Comparison of ENCODE assay signal across 2 cellular contexts in the genomic region with DNA sequence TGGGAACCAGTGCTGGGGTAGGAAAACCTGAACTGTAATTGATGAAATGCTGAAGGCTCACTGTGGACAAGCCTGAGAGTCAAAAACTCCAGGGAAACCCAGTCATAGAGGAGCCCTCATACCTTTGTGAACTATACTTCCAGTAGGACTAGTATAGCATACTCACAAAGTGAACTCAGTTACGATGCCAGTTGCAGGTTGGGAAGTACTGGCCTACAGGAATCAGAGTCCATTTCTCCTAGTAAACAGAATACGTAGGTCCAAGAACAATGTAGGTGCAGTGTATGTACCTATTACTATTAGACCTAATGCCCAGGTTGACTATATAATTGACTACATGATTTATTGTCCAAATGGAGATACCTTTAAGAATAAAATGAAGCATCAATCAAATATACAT.
TF ChIP-seq lines count a peak whose summit lies in the region.

No MANE protein-coding gene starts in this region.

TF ChIP-seq in endothelial cell of umbilical vein, 7 proteins besides CTCF, POLR2A, EP300 and RAD21:
- TF ChIP-seq EZH2 (IDR thresholded peaks at IDR 0.05; ENCODE audit: borderline replicate concordance, low read depth, low read length, severe bottlenecking) (no peak), GATA2 (IDR thresholded peaks at IDR 0.05; ENCODE audit: insufficient read depth, insufficient read length, low read depth, low read length) (no peak), MYC (IDR thresholded peaks at IDR 0.05; ENCODE audit: low read depth, low read length) (no peak), FOS (IDR thresholded peaks at IDR 0.05; ENCODE audit: borderline replicate concordance, insufficient read depth, low read length) (no peak), POLR2AphosphoS5 (IDR thresholded peaks at IDR 0.05; ENCODE audit: insufficient read depth, low read depth, low read length) (no peak), JUN (IDR thresholded peaks at IDR 0.05; ENCODE audit: borderline replicate concordance, insufficient read depth, insufficient read length, low read depth) (no peak)
- TF ChIP-seq, protein P1, sequence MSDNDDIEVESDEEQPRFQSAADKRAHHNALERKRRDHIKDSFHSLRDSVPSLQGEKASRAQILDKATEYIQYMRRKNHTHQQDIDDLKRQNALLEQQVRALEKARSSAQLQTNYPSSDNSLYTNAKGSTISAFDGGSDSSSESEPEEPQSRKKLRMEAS (IDR thresholded peaks at IDR 0.05; ENCODE audit: insufficient read depth, insufficient read length), result no peak

TF ChIP-seq in HepG2, 621 proteins besides CTCF, POLR2A, EP300 and RAD21:
- TF ChIP-seq GZF1 (CRISPR knock-in tag; IDR thresholded peaks at IDR 0.05), result no peak
- TF ChIP-seq HNF4A (CRISPR knock-in tag; IDR thresholded peaks at IDR 0.05), result 0 out of 2 replicates have a peak, but pooled peaks have one; percentile 34
